17 cellular contexts compared by ENCODE assay signal in genomic region chr9:27683181-27683580, GRCh38.
DNase-seq lines count a peak whose midpoint lies in the region; ATAC-seq and TF ChIP-seq lines count a peak whose summit lies in the region.
"Had no signal": no experiment of that assay in that cellular context is flagged by ENCODE, and none has a peak within 500 bp of the region (broad histone marks: within the 10 kb centered on the region; RNA-seq: fewer than 3 reads in every experiment).

No MANE protein-coding gene starts in this region.

- no peak overlapping the region for H3K18ac ChIP-seq in trophoblast cell (ENCODE audit: low read length)

- H3K27me3 Mint-ChIP-seq in IgD-negative memory B cell, result peaks cover 2% of the 10 kb centered on the region
- peaks cover 2 to 16% of the 10 kb centered on the region in 2 donors for H3K27me3 Mint-ChIP-seq in CD8-positive, alpha-beta memory T cell

- H3K4me2 ChIP-seq in trophoblast cell (ENCODE audit: low read length), result no peak overlapping the region
- H3K4me2 ChIP-seq: A549, GM23338 had no signal

- H3K4me3 ChIP-seq in WERI-Rb-1 (ENCODE audit: low read depth, low read length) (no peak overlapping the region), trophoblast cell (ENCODE audit: low read depth, low read length) (no peak overlapping the region)
- no peak overlapping the region for H3K4me3 ChIP-seq in effector memory CD4-positive, alpha-beta T cell (ENCODE audit: insufficient read depth, low read depth, low read length, poor library complexity, severe bottlenecking)
- no peak overlapping the region for H3K4me3 ChIP-seq in CD8-positive, alpha-beta memory T cell (ENCODE audit: low read length)
- H3K4me3 ChIP-seq: A549, GM23338 had no signal

- no peaks in the 10 kb centered on the region for H3K79me1 ChIP-seq in trophoblast cell (ENCODE audit: low read length)

- H3K23ac ChIP-seq in trophoblast cell (ENCODE audit: low read length), result peak overlapping the region; percentile 24

- H2AFZ ChIP-seq in trophoblast cell (ENCODE audit: insufficient read depth, low read length, poor library complexity), result no peak overlapping the region
- H2AFZ ChIP-seq: GM23338 had no signal

- H3K27ac Mint-ChIP-seq in IgD-negative memory B cell, result peak overlapping the region in 2 of 3 donors; percentile 24 to 84
- no peak overlapping the region for H3K27ac Mint-ChIP-seq in CD8-positive, alpha-beta memory T cell
- H3K27ac Mint-ChIP-seq: CD4-positive, alpha-beta memory T cell; GM23338; H9 had no signal

- H3K27ac ChIP-seq in WERI-Rb-1 (0 out of 2 replicates have a peak overlapping the region, but pooled peaks have one; percentile 16), foreskin keratinocyte (no peak overlapping the region), trophoblast cell (ENCODE audit: low read depth, low read length) (no peak overlapping the region)
- H3K27ac ChIP-seq in effector memory CD4-positive, alpha-beta T cell (ENCODE audit: insufficient read depth, low read length, poor library complexity, severe bottlenecking), result no peak overlapping the region
- no peak overlapping the region for H3K27ac ChIP-seq in CD8-positive, alpha-beta memory T cell (ENCODE audit: low read depth, low read length)
- H3K27ac ChIP-seq: A549, C4-2B had no signal

- no peak for TF ChIP-seq CTCF in WERI-Rb-1 (IDR thresholded peaks at IDR 0.05; ENCODE audit: low read depth, low read length)
- TF ChIP-seq CTCF in foreskin keratinocyte (conservative IDR thresholded peaks at IDR 0.05), result no peak

- no peaks in the 10 kb centered on the region for H3K4me1 ChIP-seq in foreskin keratinocyte
- H3K4me1 ChIP-seq in trophoblast cell (ENCODE audit: control insufficient read depth in 1 of 2, insufficient read depth in 2 of 2, low read length in 2 of 2), result no peaks in the 10 kb centered on the region
- no peaks in the 10 kb centered on the region for H3K4me1 ChIP-seq in effector memory CD4-positive, alpha-beta T cell (ENCODE audit: control insufficient read depth, insufficient read depth, low read length, poor library complexity, severe bottlenecking)
- no peaks in the 10 kb centered on the region for H3K4me1 ChIP-seq in CD8-positive, alpha-beta memory T cell (ENCODE audit: insufficient read depth, low read length)
- H3K4me1 ChIP-seq: A549, BE2C had no signal

- no peaks in the 10 kb centered on the region for H3K36me3 Mint-ChIP-seq in IgD-negative memory B cell
- H3K36me3 Mint-ChIP-seq in CD8-positive, alpha-beta memory T cell, result no peaks in the 10 kb centered on the region
- H3K36me3 Mint-ChIP-seq: CD4-positive, alpha-beta memory T cell had no signal

- POLR2A ChIA-PET in CD8-positive, alpha-beta memory T cell (lab: Charles Lee), result no interaction called here

- no peaks in the 10 kb centered on the region for H3K27me3 ChIP-seq in WERI-Rb-1 (ENCODE audit: insufficient read depth, low read depth, severe bottlenecking)
- H3K27me3 ChIP-seq in foreskin keratinocyte, result peaks cover 9% of the 10 kb centered on the region
- no peaks in the 10 kb centered on the region for H3K27me3 ChIP-seq in trophoblast cell (ENCODE audit: insufficient read depth, low read length)
- H3K27me3 ChIP-seq in effector memory CD4-positive, alpha-beta T cell (replicated peaks; ENCODE audit: control insufficient read depth, insufficient read depth, low read length, poor library complexity, severe bottlenecking), result no peaks in the 10 kb centered on the region
- H3K27me3 ChIP-seq in CD8-positive, alpha-beta memory T cell (ENCODE audit: insufficient read depth, low read length, poor library complexity, severe bottlenecking), result no peaks in the 10 kb centered on the region
- H3K27me3 ChIP-seq: BE2C had no signal

- H4K8ac ChIP-seq in trophoblast cell (ENCODE audit: low read depth, low read length), result no peak overlapping the region

- no peak overlapping the region for H3K4me3 Mint-ChIP-seq in IgD-negative memory B cell
- H3K4me3 Mint-ChIP-seq in CD8-positive, alpha-beta memory T cell, result no peak overlapping the region
- H3K4me3 Mint-ChIP-seq: CD4-positive, alpha-beta memory T cell; GM23338; H9 had no signal

- H3K4ac ChIP-seq in trophoblast cell (ENCODE audit: low read depth, low read length), result no peak overlapping the region

- no peaks in the 10 kb centered on the region for H3K4me1 Mint-ChIP-seq in IgD-negative memory B cell
- no peaks in the 10 kb centered on the region for H3K4me1 Mint-ChIP-seq in CD8-positive, alpha-beta memory T cell
- H3K4me1 Mint-ChIP-seq: CD4-positive, alpha-beta memory T cell had no signal

- no CpG with 5 or more reads among the region's 7 CpGs for WGBS in trophoblast cell (ENCODE audit: extremely low coverage, insufficient coverage, insufficient read length)

- CTCF ChIA-PET in CD8-positive, alpha-beta memory T cell (lab: Charles Lee), result no interaction called here

- no peaks in the 10 kb centered on the region for H3K9me3 ChIP-seq in WERI-Rb-1 (ENCODE audit: severe bottlenecking)
- no peaks in the 10 kb centered on the region for H3K9me3 ChIP-seq in trophoblast cell (ENCODE audit: insufficient read depth, low read depth, low read length)
- no peaks in the 10 kb centered on the region for H3K9me3 ChIP-seq in effector memory CD4-positive, alpha-beta T cell (ENCODE audit: control insufficient read depth, low read length)
- H3K9me3 ChIP-seq in CD8-positive, alpha-beta memory T cell (ENCODE audit: low read length), result no peaks in the 10 kb centered on the region
- H3K9me3 ChIP-seq: A549, BE2C had no signal

- H2BK5ac ChIP-seq in trophoblast cell (ENCODE audit: low read depth, low read length, poor library complexity), result no peak overlapping the region

- DNase-seq in WERI-Rb-1 (no peak), foreskin keratinocyte (peak; percentile 8 to 28), trophoblast cell (no peak)
- no peak for DNase-seq in effector memory CD4-positive, alpha-beta T cell
- no peak for DNase-seq in CD8-positive, alpha-beta memory T cell
- no peak for DNase-seq in stimulated activated CD4-positive, alpha-beta T cell treated with anti-CD3 and anti-CD28 coated beads, Interleukin-1b, Interleukin-23, amount 100 ng/mL, for 48 hours
- DNase-seq: BE2C; CD4-positive, alpha-beta memory T cell; COR-L47; DMS153; DMS79 treated with DMSO at 0.1 percent for 48 hours; EL; H9 had no signal

- no peak overlapping the region for H4K91ac ChIP-seq in trophoblast cell (ENCODE audit: low read depth, low read length)

- H3K36me3 ChIP-seq in WERI-Rb-1 (no peaks in the 10 kb centered on the region), trophoblast cell (ENCODE audit: control insufficient read depth in 1 of 2, insufficient read depth in 2 of 2, low read length in 2 of 2) (no peaks in the 10 kb centered on the region)
- H3K36me3 ChIP-seq in effector memory CD4-positive, alpha-beta T cell (ENCODE audit: control insufficient read depth, insufficient read depth, low read length), result no peaks in the 10 kb centered on the region
- no peaks in the 10 kb centered on the region for H3K36me3 ChIP-seq in CD8-positive, alpha-beta memory T cell (ENCODE audit: insufficient read depth, low read length)
- H3K36me3 ChIP-seq: BE2C had no signal

- H3K9me3 Mint-ChIP-seq in IgD-negative memory B cell, result peaks cover 0 to 1% (median 0%) of the 10 kb centered on the region in 3 donors
- H3K9me3 Mint-ChIP-seq in CD8-positive, alpha-beta memory T cell, result no peaks in the 10 kb centered on the region
- H3K9me3 Mint-ChIP-seq: CD4-positive, alpha-beta memory T cell; GM23338; H9 had no signal

- H3K79me2 ChIP-seq in trophoblast cell (ENCODE audit: control insufficient read depth, insufficient read depth, low read length, poor library complexity), result no peaks in the 10 kb centered on the region

- no peak overlapping the region for H2BK12ac ChIP-seq in trophoblast cell (ENCODE audit: low read length)

- H3K9ac ChIP-seq in trophoblast cell (ENCODE audit: low read length), result no peak overlapping the region

- ATAC-seq in foreskin keratinocyte, result peak; percentile 25
- ATAC-seq: A549, GM23338 had no signal

- no peak overlapping the region for H4K12ac ChIP-seq in trophoblast cell (ENCODE audit: low read depth, low read length)

- no peak overlapping the region for H2BK120ac ChIP-seq in trophoblast cell (ENCODE audit: insufficient read depth, low read length, poor library complexity)

- H3K14ac ChIP-seq in trophoblast cell (ENCODE audit: low read length), result no peak overlapping the region

- no peak overlapping the region for H2AK5ac ChIP-seq in trophoblast cell (ENCODE audit: low read length)

Comparison
In these comparisons a context has a peak if more than half of its experiments do, and no peak if none do; other contexts are left out.
1. H3K27ac Mint-ChIP-seq: peak in IgD-negative memory B cell (2 of 3); none in CD8-positive, alpha-beta memory T cell (0 of 8).
2. DNase-seq: peak in foreskin keratinocyte (2 of 2); none in WERI-Rb-1 (single experiment), trophoblast cell (0 of 2), effector memory CD4-positive, alpha-beta T cell (0 of 3), CD8-positive, alpha-beta memory T cell (0 of 5) and stimulated activated CD4-positive, alpha-beta T cell treated with anti-CD3 and anti-CD28 coated beads, Interleukin-1b, Interleukin-23, amount 100 ng/mL, for 48 hours (single experiment).